11 cellular contexts compared by ENCODE assay signal in genomic region chr19:29927944-29928669, GRCh38. TPM values are rescaled to one million over a fixed set of nuclear protein-coding genes. Genes with fewer than 3 reads are reported as not detected.
DNase-seq lines count a peak whose midpoint lies in the region; ATAC-seq and TF ChIP-seq lines count a peak whose summit lies in the region.
"Had no signal": no experiment of that assay in that cellular context is flagged by ENCODE, and none has a peak within 500 bp of the region (broad histone marks: within the 10 kb centered on the region; RNA-seq: fewer than 3 reads in every experiment).

No MANE protein-coding gene starts in this region.

- H3K4me1 Mint-ChIP-seq in activated CD8-positive, alpha-beta T cell treated with anti-CD3 and anti-CD28 coated beads for 36 hours (ENCODE audit: low read depth), result peaks cover 7% of the 10 kb centered on the region
- no peaks in the 10 kb centered on the region for H3K4me1 Mint-ChIP-seq in activated CD8-positive, alpha-beta T cell treated with anti-CD3 and anti-CD28 coated beads, Interleukin-2, amount 10 ng/mL, durations not matched to agents 7 days and 5 days (ENCODE audit: low read depth)
- peaks cover 12% of the 10 kb centered on the region for H3K4me1 Mint-ChIP-seq in type B pancreatic cell (ENCODE audit: unreplicated experiment)

- peaks cover 1% of the 10 kb centered on the region for H3K9me3 Mint-ChIP-seq in activated CD8-positive, alpha-beta T cell treated with anti-CD3 and anti-CD28 coated beads for 36 hours
- no peaks in the 10 kb centered on the region for H3K9me3 Mint-ChIP-seq in activated CD8-positive, alpha-beta T cell treated with anti-CD3 and anti-CD28 coated beads, Interleukin-2, amount 10 ng/mL, durations not matched to agents 7 days and 5 days (ENCODE audit: insufficient read depth)
- no peaks in the 10 kb centered on the region for H3K9me3 Mint-ChIP-seq in type B pancreatic cell
- H3K9me3 Mint-ChIP-seq: activated T-helper 1 cell treated with anti-CD3 and anti-CD28 coated beads, Interleukin-12 subunit alpha, Interleukin-12 subunit beta, Interleukin-2, Interleukin-4 antibody, amounts not matched to agents 30 ng/mL and 10 ng/mL and 1 ng/mL, durations not matched to agents 14 hours and 24 hours and 36 hours had no signal

- peak; percentile 49 for ATAC-seq in activated CD8-positive, alpha-beta T cell treated with anti-CD3 and anti-CD28 coated beads for 36 hours
- ATAC-seq in activated CD8-positive, alpha-beta T cell treated with anti-CD3 and anti-CD28 coated beads, Interleukin-2, amount 10 ng/mL, durations not matched to agents 7 days and 5 days, result no peak
- peak; percentile 71 for ATAC-seq in HG03064 (IDR thresholded peaks at IDR 0.05; ENCODE audit: low read depth, unreplicated experiment)

- POLR2A ChIA-PET in activated CD8-positive, alpha-beta T cell treated with anti-CD3 and anti-CD28 coated beads for 36 hours (lab: Charles Lee), result no interaction called here
- POLR2A ChIA-PET in activated CD8-positive, alpha-beta T cell treated with anti-CD3 and anti-CD28 coated beads, Interleukin-2, amount 10 ng/mL, durations not matched to agents 7 days and 5 days (lab: Charles Lee), result no interaction called here

- in situ Hi-C loops in G401 (cut with HindIII; ENCODE audit: low sequenced_read_pairs), result no loop called here

- no peak for TF ChIP-seq CTCF in activated CD8-positive, alpha-beta T cell treated with anti-CD3 and anti-CD28 coated beads for 36 hours (IDR thresholded peaks at IDR 0.05)
- TF ChIP-seq CTCF in choroid plexus epithelial cell (conservative IDR thresholded peaks at IDR 0.05; ENCODE audit: low read depth, low read length), result no peak
- no peak for TF ChIP-seq CTCF in type B pancreatic cell (conservative IDR thresholded peaks at IDR 0.05)

- TF ChIP-seq POLR2A in erythroblast (IDR thresholded peaks at IDR 0.05; ENCODE audit: low read length), result no peak

- peak overlapping the region; percentile 11 for H3K4me3 ChIP-seq in choroid plexus epithelial cell (ENCODE audit: low read depth, low read length)
- H3K4me3 ChIP-seq: A549 had no signal

- no peak for DNase-seq in activated CD8-positive, alpha-beta T cell treated with anti-CD3 and anti-CD28 coated beads for 36 hours
- DNase-seq in activated CD8-positive, alpha-beta T cell treated with anti-CD3 and anti-CD28 coated beads, Interleukin-2, amount 10 ng/mL, durations not matched to agents 7 days and 5 days, result no peak
- DNase-seq in choroid plexus epithelial cell (ENCODE audit: low read depth), result no peak
- peak; percentile 47 for DNase-seq in type B pancreatic cell (ENCODE audit: extremely low spot score, unreplicated experiment)
- DNase-seq in erythroblast (lab: John Stamatoyannopoulos, UW), result no peak
- no peak for DNase-seq in G401 (ENCODE audit: low spot score)
- DNase-seq in DMS114 treated with DMSO at 0.1 percent for 48 hours (lab: John Stamatoyannopoulos, UW; ENCODE audit: unreplicated experiment), result no peak
- DNase-seq: T-helper 1 cell had no signal

- no peak overlapping the region for H3K27ac Mint-ChIP-seq in activated CD8-positive, alpha-beta T cell treated with anti-CD3 and anti-CD28 coated beads for 36 hours
- H3K27ac Mint-ChIP-seq in activated CD8-positive, alpha-beta T cell treated with anti-CD3 and anti-CD28 coated beads, Interleukin-2, amount 10 ng/mL, durations not matched to agents 7 days and 5 days, result no peak overlapping the region
- no peak overlapping the region for H3K27ac Mint-ChIP-seq in type B pancreatic cell
- H3K27ac Mint-ChIP-seq: activated T-helper 1 cell treated with anti-CD3 and anti-CD28 coated beads, Interleukin-12 subunit alpha, Interleukin-12 subunit beta, Interleukin-2, Interleukin-4 antibody, amounts not matched to agents 30 ng/mL and 10 ng/mL and 1 ng/mL, durations not matched to agents 14 hours and 24 hours and 36 hours had no signal

- no peak overlapping the region for H3K4me3 Mint-ChIP-seq in activated CD8-positive, alpha-beta T cell treated with anti-CD3 and anti-CD28 coated beads for 36 hours
- no peak overlapping the region for H3K4me3 Mint-ChIP-seq in activated CD8-positive, alpha-beta T cell treated with anti-CD3 and anti-CD28 coated beads, Interleukin-2, amount 10 ng/mL, durations not matched to agents 7 days and 5 days
- no peak overlapping the region for H3K4me3 Mint-ChIP-seq in type B pancreatic cell
- H3K4me3 Mint-ChIP-seq: activated T-helper 1 cell treated with anti-CD3 and anti-CD28 coated beads, Interleukin-12 subunit alpha, Interleukin-12 subunit beta, Interleukin-2, Interleukin-4 antibody, amounts not matched to agents 30 ng/mL and 10 ng/mL and 1 ng/mL, durations not matched to agents 14 hours and 24 hours and 36 hours had no signal

- intact Hi-C loops in activated CD8-positive, alpha-beta T cell treated with anti-CD3 and anti-CD28 coated beads for 36 hours (cut with micrococcal nuclease), result no loop called here

- H3K27me3 Mint-ChIP-seq in activated CD8-positive, alpha-beta T cell treated with anti-CD3 and anti-CD28 coated beads for 36 hours, result no peaks in the 10 kb centered on the region
- peaks cover 3% of the 10 kb centered on the region for H3K27me3 Mint-ChIP-seq in activated CD8-positive, alpha-beta T cell treated with anti-CD3 and anti-CD28 coated beads, Interleukin-2, amount 10 ng/mL, durations not matched to agents 7 days and 5 days (ENCODE audit: low read depth)
- peaks cover 13% of the 10 kb centered on the region for H3K27me3 Mint-ChIP-seq in type B pancreatic cell

- CTCF ChIA-PET in activated CD8-positive, alpha-beta T cell treated with anti-CD3 and anti-CD28 coated beads for 36 hours (lab: Charles Lee), result interaction anchor here (1.2 kb wide), 1 partner anchor 56 kb away, joined by 4 read pairs; no protein-coding TSS in a partner anchor
- CTCF ChIA-PET in activated CD8-positive, alpha-beta T cell treated with anti-CD3 and anti-CD28 coated beads, Interleukin-2, amount 10 ng/mL, durations not matched to agents 7 days and 5 days (lab: Charles Lee), result no interaction called here

- H3K36me3 Mint-ChIP-seq in activated CD8-positive, alpha-beta T cell treated with anti-CD3 and anti-CD28 coated beads for 36 hours (ENCODE audit: low read depth), result no peaks in the 10 kb centered on the region
- H3K36me3 Mint-ChIP-seq in activated CD8-positive, alpha-beta T cell treated with anti-CD3 and anti-CD28 coated beads, Interleukin-2, amount 10 ng/mL, durations not matched to agents 7 days and 5 days (ENCODE audit: low read depth), result no peaks in the 10 kb centered on the region
- no peaks in the 10 kb centered on the region for H3K36me3 Mint-ChIP-seq in type B pancreatic cell

RNA-seq across cellular contexts. Expression of gene URI1, which starts 13.9 kb away (rescaled TPM):
- total RNA-seq in activated CD8-positive, alpha-beta T cell treated with anti-CD3 and anti-CD28 coated beads for 36 hours, result 10 to 100 TPM; 65.5 to 71.1 TPM
- 10 to 100 TPM; 48.1 to 54.3 TPM for total RNA-seq in activated CD8-positive, alpha-beta T cell treated with anti-CD3 and anti-CD28 coated beads, Interleukin-2, amount 10 ng/mL, durations not matched to agents 7 days and 5 days
- total RNA-seq in type B pancreatic cell (ENCODE audit: low replicate concordance), result 51.6 and 63.2 TPM in 2 replicates
- 56.5 and 73.2 TPM in 2 replicates for total RNA-seq in G401 (2014; rRNA removed; shearing (Covaris generic))
